ENCODE assay signal across 19 cellular contexts in the genomic region with DNA sequence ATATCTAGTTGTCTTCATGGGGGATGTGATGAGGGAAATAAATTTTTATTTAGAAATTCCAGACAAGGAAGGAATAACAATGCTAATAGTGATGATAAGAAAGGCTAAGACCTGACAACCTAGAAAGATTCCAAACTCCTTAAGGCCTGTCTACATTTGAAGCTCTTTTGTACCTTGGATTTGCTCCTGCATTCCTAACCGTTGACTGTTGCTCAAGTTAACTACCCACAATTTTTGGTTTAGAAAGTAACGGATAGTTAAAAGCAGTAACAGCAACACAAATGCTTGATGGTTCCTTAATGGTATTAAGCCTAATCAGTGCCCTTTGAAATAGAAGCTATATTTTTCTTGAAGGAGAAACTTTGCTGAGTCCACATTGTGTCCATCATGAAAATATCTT. TPM values are rescaled to one million over a fixed set of nuclear protein-coding genes. Genes with fewer than 3 reads are reported as not detected.
DNase-seq lines count a peak whose midpoint lies in the region; TF ChIP-seq lines count a peak whose summit lies in the region.
"Had no signal": no experiment of that assay in that cellular context is flagged by ENCODE, and none has a peak within 500 bp of the region (broad histone marks: within the 10 kb centered on the region; RNA-seq: fewer than 3 reads in every experiment).

No MANE protein-coding gene starts in this region.

- H3K27me3 Mint-ChIP-seq in CD4-positive, alpha-beta memory T cell, result no peaks in the 10 kb centered on the region
- H3K27me3 Mint-ChIP-seq: stimulated activated memory B cell treated with anti-CD40 and anti-IgM and Interleukin-4, amounts not matched to agents 10 μg/mL and 1 μg/mL and 100 μg/mL, for 72 hours; T-cell had no signal

- H3K27ac Mint-ChIP-seq in CD4-positive, alpha-beta memory T cell, result no peak overlapping the region
- H3K27ac Mint-ChIP-seq: natural killer cell; stimulated activated memory B cell treated with anti-CD40 and anti-IgM and Interleukin-4, amounts not matched to agents 10 μg/mL and 1 μg/mL and 100 μg/mL, for 72 hours; T-cell had no signal

- H3K4me3 ChIP-seq in astrocyte of the cerebellum (ENCODE audit: low read depth, low read length), result no peak overlapping the region
- no peak overlapping the region for H3K4me3 ChIP-seq in CD4-positive, alpha-beta memory T cell (ENCODE audit: low read length in 2 of 2)
- H3K4me3 ChIP-seq: K562, left ventricle myocardium inferior had no signal

- H3K9me3 Mint-ChIP-seq in CD4-positive, alpha-beta memory T cell, result peaks cover 0 to 6% (median 2%) of the 10 kb centered on the region in 8 donors
- H3K9me3 Mint-ChIP-seq: natural killer cell had no signal

- H3K4me1 Mint-ChIP-seq in CD4-positive, alpha-beta memory T cell, result peaks cover 0 to 5% (median 0%) of the 10 kb centered on the region in 4 donors
- H3K4me1 Mint-ChIP-seq: stimulated activated memory B cell treated with anti-CD40 and anti-IgM and Interleukin-4, amounts not matched to agents 10 μg/mL and 1 μg/mL and 100 μg/mL, for 72 hours; T-cell had no signal

- no peak overlapping the region for H3K4me3 Mint-ChIP-seq in CD4-positive, alpha-beta memory T cell
- H3K4me3 Mint-ChIP-seq: natural killer cell; stimulated activated memory B cell treated with anti-CD40 and anti-IgM and Interleukin-4, amounts not matched to agents 10 μg/mL and 1 μg/mL and 100 μg/mL, for 72 hours; T-cell had no signal

- in situ Hi-C loops in astrocyte of the cerebellum (cut with HindIII; ENCODE audit: low sequenced_read_pairs), result no loop called here

- intact Hi-C loops in CD4-positive, alpha-beta memory T cell (cut with micrococcal nuclease), result no loop called here

- H3K36me3 Mint-ChIP-seq in CD4-positive, alpha-beta memory T cell, result peaks cover 72 to 74% of the 10 kb centered on the region in 2 donors

- no peaks in the 10 kb centered on the region for H3K4me1 ChIP-seq in CD4-positive, alpha-beta memory T cell (ENCODE audit: insufficient read depth, low read length)

- no peak for TF ChIP-seq CTCF in astrocyte of the cerebellum (IDR thresholded peaks at IDR 0.05; ENCODE audit: low read depth, low read length, missing control alignments)

- no peaks in the 10 kb centered on the region for H3K9me3 ChIP-seq in CD4-positive, alpha-beta memory T cell (ENCODE audit: control insufficient read depth in 1 of 2, low read length in 2 of 2)

- DNase-seq in A172 (ENCODE audit: low spot score), result peak; percentile 62
- peak; percentile 51 for DNase-seq in HS-27A (ENCODE audit: low read depth)
- DNase-seq in astrocyte of the cerebellum (ENCODE audit: low read depth), result peak; percentile 63
- peak; percentile 61 for DNase-seq in iris pigment epithelial cell (ENCODE audit: low read depth)
- no peak for DNase-seq in CD4-positive, alpha-beta memory T cell
- no peak for DNase-seq in SKM-1 treated with dmso at 0.1 percent for 144 hours (lab: John Stamatoyannopoulos, UW; ENCODE audit: unreplicated experiment)
- no peak for DNase-seq in DMS153 treated with DMSO at 0.1 percent for 48 hours (lab: John Stamatoyannopoulos, UW; ENCODE audit: unreplicated experiment)
- DNase-seq in DMS 273 treated with DMSO at 0.1 percent for 48 hours (lab: John Stamatoyannopoulos, UW), result no peak
- DNase-seq: activated CD4-positive, CD25-positive, alpha-beta regulatory T cell; activated naive CD4-positive, alpha-beta T cell treated with Interleukin-2 at 50 U/mL for 16 hours; H7; left ventricle myocardium inferior; natural killer cell; NCI-H1417 treated with DMSO at 0.1 percent for 48 hours; NCI-H510A treated with DMSO at 0.1 percent for 48 hours; right cardiac atrium; T-cell had no signal

- POLR2A ChIA-PET in CD4-positive, alpha-beta memory T cell (lab: Charles Lee; ENCODE audit: partially characterized antibody), result no interaction called here

- no peak overlapping the region for H3K27ac ChIP-seq in CD4-positive, alpha-beta memory T cell (ENCODE audit: low read depth, low read length)
- H3K27ac ChIP-seq: left ventricle myocardium inferior had no signal

- CTCF ChIA-PET in CD4-positive, alpha-beta memory T cell (lab: Charles Lee; ENCODE audit: partially characterized antibody), result no interaction called here

- H3K36me3 ChIP-seq in CD4-positive, alpha-beta memory T cell (ENCODE audit: insufficient read depth, low read length), result peaks cover 5% of the 10 kb centered on the region

- no peaks in the 10 kb centered on the region for H3K27me3 ChIP-seq in CD4-positive, alpha-beta memory T cell (ENCODE audit: insufficient read depth, low read length)

RNA-seq across cellular contexts. Expression of a gene that starts 52.9 kb away (rescaled TPM):
- 41.2 and 49.2 TPM in 2 replicates for total RNA-seq in A172 (2014; rRNA removed; shearing (Covaris generic))
- total RNA-seq in CD4-positive, alpha-beta memory T cell, result 10 to 100 TPM; 25.5 to 30.8 TPM
- 10 to 100 TPM in 1 of 2 donors, 1 to 10 TPM in 1; 7.8 to 15.8 TPM for polyA plus RNA-seq in CD4-positive, alpha-beta memory T cell

Comparison
In these comparisons a context has a peak if more than half of its experiments do, and no peak if none do; other contexts are left out.
1. DNase-seq: peak in A172 (single experiment), HS-27A (single experiment), astrocyte of the cerebellum (single experiment) and iris pigment epithelial cell (single experiment); none in CD4-positive, alpha-beta memory T cell (0 of 5), SKM-1 treated with dmso at 0.1 percent for 144 hours (single experiment), DMS153 treated with DMSO at 0.1 percent for 48 hours (single experiment) and DMS 273 treated with DMSO at 0.1 percent for 48 hours (single experiment).